18 cellular contexts compared by ENCODE assay signal in the genomic region with DNA sequence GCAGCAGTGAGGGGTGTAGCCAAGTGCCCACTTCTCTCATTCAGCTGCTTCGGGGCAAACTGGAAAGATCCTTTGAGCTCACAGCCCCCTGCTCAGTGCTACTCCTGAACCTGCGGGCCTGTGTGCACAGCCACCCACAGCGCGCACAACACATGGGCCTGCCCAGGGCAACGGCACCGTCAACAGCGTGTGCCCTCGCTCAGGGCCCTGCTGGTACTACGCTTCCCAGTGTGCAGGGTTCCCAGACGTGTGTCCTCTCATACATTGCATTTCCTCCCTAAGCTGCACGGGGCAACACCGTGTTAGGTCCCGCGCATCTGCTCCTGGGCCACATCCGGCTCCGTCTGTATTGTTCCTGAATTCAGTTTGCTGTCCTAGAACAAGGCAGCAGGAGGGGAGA.
"Had no signal": no experiment of that assay in that cellular context is flagged by ENCODE, and none has a peak within 500 bp of the region (broad histone marks: within the 10 kb centered on the region; RNA-seq: fewer than 3 reads in every experiment).

No MANE protein-coding gene starts in this region.

- H3K4me3 ChIP-seq: left ventricle myocardium inferior, thyroid gland, uterus had no signal

- H3K27ac Mint-ChIP-seq: activated naive CD8-positive, alpha-beta T cell treated with anti-CD3 and anti-CD28 coated beads, Interleukin-2, amount 10 ng/mL, durations not matched to agents 7 days and 5 days; natural killer cell treated with Interleukin-12 subunit alpha and Interleukin-12 subunit beta and Interleukin-15 and Interleukin-18, amount 100 ng/mL, for 72 hours had no signal

- H3K27me3 Mint-ChIP-seq: activated naive CD8-positive, alpha-beta T cell treated with anti-CD3 and anti-CD28 coated beads, Interleukin-2, amount 10 ng/mL, durations not matched to agents 7 days and 5 days; natural killer cell treated with Interleukin-12 subunit alpha and Interleukin-12 subunit beta and Interleukin-15 and Interleukin-18, amount 100 ng/mL, for 72 hours had no signal

- H3K27ac ChIP-seq: brain microvascular endothelial cell, left ventricle myocardium inferior, uterus had no signal

- DNase-seq: activated CD4-positive, CD25-positive, alpha-beta regulatory T cell treated with anti-CD3 and anti-CD28 coated beads, Interleukin-2, amount 50 U/mL, for 72 hours; activated naive CD4-positive, alpha-beta T cell; activated naive CD8-positive, alpha-beta T cell treated with anti-CD3 and anti-CD28 coated beads, Interleukin-2, amount 10 ng/mL, durations not matched to agents 7 days and 5 days; activated T-cell treated with anti-CD3 and anti-CD28 coated beads for 4 hours; brain microvascular endothelial cell; cerebellar nuclear complex; erythroblast; hippocampal formation; kidney; left ventricle myocardium inferior; mesendoderm; nucleus accumbens; stimulated activated CD4-positive, alpha-beta T cell treated with anti-CD3 and anti-CD28 coated beads, Interleukin-12 subunit alpha, Interleukin-12 subunit beta, amount 100 ng/mL, for 4 hours; stimulated activated CD4-positive, alpha-beta T cell treated with anti-CD3 and anti-CD28 coated beads, Interleukin-2, amount 100 ng/mL, for 24 hours; SW 1271; thyroid gland; uterus had no signal

- H3K36me3 Mint-ChIP-seq: activated naive CD8-positive, alpha-beta T cell treated with anti-CD3 and anti-CD28 coated beads, Interleukin-2, amount 10 ng/mL, durations not matched to agents 7 days and 5 days; natural killer cell treated with Interleukin-12 subunit alpha and Interleukin-12 subunit beta and Interleukin-15 and Interleukin-18, amount 100 ng/mL, for 72 hours had no signal

- H3K4me3 Mint-ChIP-seq: activated naive CD8-positive, alpha-beta T cell treated with anti-CD3 and anti-CD28 coated beads, Interleukin-2, amount 10 ng/mL, durations not matched to agents 7 days and 5 days; natural killer cell treated with Interleukin-12 subunit alpha and Interleukin-12 subunit beta and Interleukin-15 and Interleukin-18, amount 100 ng/mL, for 72 hours had no signal

- H3K9me3 Mint-ChIP-seq: activated naive CD8-positive, alpha-beta T cell treated with anti-CD3 and anti-CD28 coated beads, Interleukin-2, amount 10 ng/mL, durations not matched to agents 7 days and 5 days; natural killer cell treated with Interleukin-12 subunit alpha and Interleukin-12 subunit beta and Interleukin-15 and Interleukin-18, amount 100 ng/mL, for 72 hours had no signal

- H3K27me3 ChIP-seq: brain microvascular endothelial cell, thyroid gland, uterus had no signal

- H3K36me3 ChIP-seq: uterus had no signal

- H3K4me1 ChIP-seq: uterus had no signal

- H3K9me3 ChIP-seq: left ventricle myocardium inferior, thyroid gland, uterus had no signal
